Comparison of ENCODE assay signal across 8 cellular contexts in the genomic region with DNA sequence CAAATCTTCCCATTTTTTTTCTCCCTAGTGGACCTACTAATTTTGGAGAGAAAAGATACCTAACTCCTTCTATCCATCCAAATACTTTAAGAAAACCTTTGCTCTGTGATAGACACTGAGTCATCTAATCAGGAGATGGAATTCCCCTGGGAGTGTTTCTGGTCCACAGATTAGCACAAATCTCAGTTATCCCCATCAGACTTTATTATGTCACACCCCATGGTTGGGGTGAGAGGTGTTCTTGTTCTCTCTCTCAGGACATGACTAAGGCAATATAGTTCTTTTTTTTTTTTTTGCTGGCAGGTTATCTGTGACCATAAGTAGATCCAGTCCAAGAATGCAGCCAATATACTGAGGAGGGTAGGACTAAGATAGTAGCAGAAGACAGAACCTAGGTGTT.
DNase-seq lines count a peak whose midpoint lies in the region; ATAC-seq, FAIRE-seq and TF ChIP-seq lines count a peak whose summit lies in the region.
"Had no signal": no experiment of that assay in that cellular context is flagged by ENCODE, and none has a peak within 500 bp of the region (broad histone marks: within the 10 kb centered on the region; RNA-seq: fewer than 3 reads in every experiment).

No MANE protein-coding gene starts in this region.

- ATAC-seq in HG02571 (IDR thresholded peaks at IDR 0.05; ENCODE audit: unreplicated experiment) = peak; percentile 56
- peak; percentile 50 for ATAC-seq in HG03565 (IDR thresholded peaks at IDR 0.05; ENCODE audit: unreplicated experiment)

- peak; percentile 62 for FAIRE-seq in GM19239 (lab: Jason Lieb, UNC)

- no peak for DNase-seq in GM19239 (ENCODE audit: insufficient read length, low spot score)
- DNase-seq in non-pigmented ciliary epithelial cell (ENCODE audit: low read depth) = peak; percentile 8
- no peak for DNase-seq in T1000 (lab: John Stamatoyannopoulos, UW)
- DNase-seq in activated CD4-positive, alpha-beta T cell treated with anti-CD3 and anti-CD28 coated beads, Interleukin-2, amount 50 U/mL, for 4 hours = no peak
- no peak for DNase-seq in GM20000 (ENCODE audit: low spot score)
- DNase-seq: NCI-H1105 had no signal

- no peak for TF ChIP-seq CTCF in GM20000 (IDR thresholded peaks at IDR 0.05; ENCODE audit: extremely low read depth, missing control alignments)
